2 cellular contexts compared by ENCODE assay signal in the genomic region with DNA sequence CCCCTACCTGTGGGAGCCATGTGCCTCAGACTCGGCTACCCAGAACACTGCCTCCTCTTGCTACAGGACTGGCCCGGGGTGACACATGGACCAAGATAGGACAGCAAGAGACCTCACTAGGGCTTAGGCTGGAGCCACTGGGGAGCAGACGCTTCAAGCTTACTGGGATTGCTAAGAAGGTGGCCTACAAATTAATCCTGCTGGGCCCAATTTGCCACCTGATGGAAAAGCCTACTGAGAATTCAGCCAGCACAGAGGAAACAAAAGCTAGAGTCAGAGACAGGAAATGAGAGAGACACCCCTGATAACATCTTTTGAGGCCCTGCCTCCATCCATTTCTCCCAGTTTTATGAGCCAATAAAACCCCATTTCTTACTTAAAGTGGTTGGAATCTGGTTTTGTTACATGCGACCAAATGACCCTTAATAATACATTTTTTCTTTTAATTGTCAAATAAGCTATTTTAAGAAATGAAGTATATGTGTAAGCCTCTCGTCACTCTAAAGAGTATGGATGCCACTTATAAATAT.
TF ChIP-seq lines count a peak whose summit lies in the region.

No MANE protein-coding gene starts in this region.

TF ChIP-seq in GM23338, 12 proteins besides CTCF, POLR2A, EP300 and RAD21:
- TF ChIP-seq POLR2AphosphoS5 (IDR thresholded peaks at IDR 0.05; ENCODE audit: low read depth) (no peak), ZNF462 (CRISPR knock-in tag; IDR thresholded peaks at IDR 0.05) (no peak), ZNF331 (CRISPR knock-in tag; IDR thresholded peaks at IDR 0.05; ENCODE audit: low read depth) (no peak), REST (IDR thresholded peaks at IDR 0.05; ENCODE audit: unreplicated experiment) (no peak), JUNB (IDR thresholded peaks at IDR 0.05; ENCODE audit: unreplicated experiment) (no peak), EZH2 (IDR thresholded peaks at IDR 0.05; ENCODE audit: low read depth, unreplicated experiment) (no peak), EZH2phosphoT487 (IDR thresholded peaks at IDR 0.05; ENCODE audit: unreplicated experiment) (no peak), STAT1 (IDR thresholded peaks at IDR 0.05; ENCODE audit: unreplicated experiment) (no peak), CREB1 (CRISPR knock-in tag; IDR thresholded peaks at IDR 0.05; ENCODE audit: low read depth) (no peak)

TF ChIP-seq in WTC11, 78 proteins besides CTCF, POLR2A, EP300 and RAD21 (continued from another document):
- TF ChIP-seq MXD4 (CRISPR knock-in tag; IDR thresholded peaks at IDR 0.05; ENCODE audit: borderline replicate concordance) (no peak), ZNF281 (CRISPR knock-in tag; IDR thresholded peaks at IDR 0.05) (no peak), ZNF423 (CRISPR knock-in tag; IDR thresholded peaks at IDR 0.05) (no peak), ELF4 (CRISPR knock-in tag; IDR thresholded peaks at IDR 0.05; ENCODE audit: low read depth) (no peak), ZNF671 (CRISPR knock-in tag; IDR thresholded peaks at IDR 0.05) (no peak), NFE2L1 (CRISPR knock-in tag; IDR thresholded peaks at IDR 0.05) (no peak), OVOL2 (CRISPR knock-in tag; IDR thresholded peaks at IDR 0.05; ENCODE audit: borderline replicate concordance) (no peak), PRRX2 (CRISPR knock-in tag; IDR thresholded peaks at IDR 0.05) (no peak), JUN (CRISPR knock-in tag; IDR thresholded peaks at IDR 0.05) (no peak)
- TF ChIP-seq, protein P1, sequence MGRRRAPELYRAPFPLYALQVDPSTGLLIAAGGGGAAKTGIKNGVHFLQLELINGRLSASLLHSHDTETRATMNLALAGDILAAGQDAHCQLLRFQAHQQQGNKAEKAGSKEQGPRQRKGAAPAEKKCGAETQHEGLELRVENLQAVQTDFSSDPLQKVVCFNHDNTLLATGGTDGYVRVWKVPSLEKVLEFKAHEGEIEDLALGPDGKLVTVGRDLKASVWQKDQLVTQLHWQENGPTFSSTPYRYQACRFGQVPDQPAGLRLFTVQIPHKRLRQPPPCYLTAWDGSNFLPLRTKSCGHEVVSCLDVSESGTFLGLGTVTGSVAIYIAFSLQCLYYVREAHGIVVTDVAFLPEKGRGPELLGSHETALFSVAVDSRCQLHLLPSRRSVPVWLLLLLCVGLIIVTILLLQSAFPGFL (CRISPR knock-in tag; IDR thresholded peaks at IDR 0.05; ENCODE audit: borderline replicate concordance) = no peak
